1 cellular context compared by ENCODE assay signal in the genomic region with DNA sequence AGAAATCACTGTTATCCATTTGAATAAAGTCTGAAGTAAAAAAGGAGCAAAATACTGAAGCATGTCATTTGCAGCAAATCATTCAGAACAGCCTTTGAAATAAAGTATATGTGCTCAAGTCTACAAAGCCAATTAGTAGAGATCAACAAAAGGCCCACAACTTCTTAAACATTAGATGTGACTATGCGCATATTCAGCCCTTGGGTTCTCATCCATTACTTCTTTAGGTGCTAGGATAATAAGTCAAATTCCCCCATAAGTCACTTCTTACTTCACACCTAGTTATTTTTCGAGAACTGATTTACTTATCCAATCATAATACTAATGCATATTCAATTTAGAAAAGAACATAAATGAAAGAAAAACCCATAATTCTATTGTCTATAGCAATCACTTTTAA.
TF ChIP-seq lines count a peak whose summit lies in the region.

No MANE protein-coding gene starts in this region.

TF ChIP-seq in H1, 55 proteins besides CTCF, POLR2A, EP300 and RAD21:
- peak; percentile 92 for TF ChIP-seq POU5F1 (IDR thresholded peaks at IDR 0.05; ENCODE audit: low read depth, low read length)
- TF ChIP-seq ZNF274 (IDR thresholded peaks at IDR 0.05; ENCODE audit: borderline replicate concordance, extremely low read depth, low read length) = no peak
